In genomic region chr18:4582677-4583076, GRCh38 we compare ENCODE assay signal across 8 cellular contexts.
"Had no signal": no experiment of that assay in that cellular context is flagged by ENCODE, and none has a peak within 500 bp of the region (broad histone marks: within the 10 kb centered on the region; RNA-seq: fewer than 3 reads in every experiment).

No MANE protein-coding gene starts in this region.

- H3K4me3 ChIP-seq: GM12878 had no signal

- ATAC-seq: GM12878 had no signal

- FAIRE-seq: G401.6, GM12878, GM12891, GM12892, GM18507, GM19239 had no signal

- DNase-seq: GDM1, GF-D8 had no signal
